Comparison of ENCODE assay signal across 8 cellular contexts in the genomic region with DNA sequence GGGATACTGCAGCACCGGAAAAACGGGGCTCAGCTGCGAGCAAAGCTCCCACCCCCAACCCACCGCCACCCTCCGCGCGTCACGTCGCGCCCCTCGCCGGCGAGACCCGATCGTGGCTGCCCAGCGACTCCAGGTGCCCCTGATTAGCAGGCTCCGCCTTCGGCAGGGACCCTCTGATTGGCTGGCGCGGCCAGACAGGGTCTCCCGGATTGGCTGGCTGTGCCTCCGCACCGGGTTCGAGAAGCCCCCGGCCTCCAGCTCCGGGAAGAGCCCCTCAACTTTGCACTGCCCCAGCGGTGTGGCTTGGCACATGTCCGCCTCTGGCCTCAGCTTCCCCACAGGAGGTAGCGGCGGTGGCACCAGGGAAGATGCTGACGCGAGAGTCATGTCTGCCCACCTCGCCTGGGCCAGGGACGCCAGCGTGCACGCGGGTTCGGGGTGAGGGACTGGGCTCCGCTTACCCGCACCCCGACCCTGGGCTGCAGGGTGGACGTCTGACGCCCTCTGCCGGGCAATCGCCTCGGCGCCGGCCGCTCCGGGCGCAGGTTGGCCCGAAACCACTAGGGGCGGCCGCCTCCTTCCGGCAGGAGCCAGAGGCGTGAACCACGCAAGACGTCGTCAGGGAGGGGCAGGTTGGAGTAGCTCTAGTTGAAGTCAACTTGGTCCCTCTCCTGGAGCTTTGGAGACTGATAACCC. TPM values are rescaled to one million over a fixed set of nuclear protein-coding genes. Genes with fewer than 3 reads are reported as not detected.
DNase-seq lines count a peak whose midpoint lies in the region; ATAC-seq and TF ChIP-seq lines count a peak whose summit lies in the region.

No MANE protein-coding gene starts in this region.

- H3K4me1 ChIP-seq in right lobe of liver: peaks cover 0 to 56% (median 13%) of the 10 kb centered on the region in 4 donors

- 0% methylated on average over 5 of the region's 59 CpGs for WGBS in right lobe of liver (ENCODE audit: insufficient coverage, low coverage, low lambda C conversion rate, missing lambda C conversion rate)

- ATAC-seq in GM19023 (IDR thresholded peaks at IDR 0.05; ENCODE audit: unreplicated experiment) (peak; percentile 45), HG03196 (IDR thresholded peaks at IDR 0.05; ENCODE audit: unreplicated experiment) (peak; percentile 42), right lobe of liver (peak; percentile 60 to 72 (median 64))

- H3K36me3 ChIP-seq in right lobe of liver: peaks cover 0 to 4% (median 0%) of the 10 kb centered on the region in 4 donors

- H3K4me1 Mint-ChIP-seq in activated CD4-positive, alpha-beta T cell treated with anti-CD3 and anti-CD28 coated beads, Interleukin-2, amount 10 ng/mL, durations not matched to agents 7 days and 5 days: peaks cover 60% of the 10 kb centered on the region

- intact Hi-C loops in right lobe of liver (cut with DNase I): no loop called here

- H3K9me3 Mint-ChIP-seq in activated CD4-positive, alpha-beta T cell treated with anti-CD3 and anti-CD28 coated beads, Interleukin-2, amount 10 ng/mL, durations not matched to agents 7 days and 5 days: no peaks in the 10 kb centered on the region

- H3K27ac Mint-ChIP-seq in activated CD4-positive, alpha-beta T cell treated with anti-CD3 and anti-CD28 coated beads, Interleukin-2, amount 10 ng/mL, durations not matched to agents 7 days and 5 days: peak overlapping the region; percentile 88

- POLR2A ChIA-PET in activated CD4-positive, alpha-beta T cell treated with anti-CD3 and anti-CD28 coated beads, Interleukin-2, amount 10 ng/mL, durations not matched to agents 7 days and 5 days (lab: Charles Lee): interaction anchor here (0.7 to 3.6 kb wide), 6 partner anchors 11 to 235 kb away, joined by 3 to 21 read pairs (median 5); partner anchors contain the start of genes PSMD9 and SETD1B

- CTCF ChIA-PET in activated CD4-positive, alpha-beta T cell treated with anti-CD3 and anti-CD28 coated beads, Interleukin-2, amount 10 ng/mL, durations not matched to agents 7 days and 5 days (lab: Charles Lee): interaction anchor here (0.5 to 40.9 kb wide), 79 partner anchors 6 to 1285 kb away, joined by 3 to 1058 read pairs (median 5); partner anchors contain the start of genes CFAP251, HPD, MORN3 and PSMD9

- TF ChIP-seq CTCF in right lobe of liver (IDR thresholded peaks at IDR 0.05): peak; percentile 100

- no peaks in the 10 kb centered on the region for H3K27me3 ChIP-seq in right lobe of liver

- H3K4me3 Mint-ChIP-seq in activated CD4-positive, alpha-beta T cell treated with anti-CD3 and anti-CD28 coated beads, Interleukin-2, amount 10 ng/mL, durations not matched to agents 7 days and 5 days: peak overlapping the region; percentile 85

- peak overlapping the region; percentile 61 to 95 (median 81) for H3K27ac ChIP-seq in right lobe of liver

- H3K4me3 ChIP-seq in right lobe of liver: peak overlapping the region; percentile 49 to 57 (median 53)

- H3K36me3 Mint-ChIP-seq in activated CD4-positive, alpha-beta T cell treated with anti-CD3 and anti-CD28 coated beads, Interleukin-2, amount 10 ng/mL, durations not matched to agents 7 days and 5 days (ENCODE audit: low read depth): peaks cover 56% of the 10 kb centered on the region

- DNase-seq in AG20443 (ENCODE audit: low spot score): peak; percentile 90
- peak; percentile 58 to 90 for DNase-seq in NCI-H526 (lab: John Stamatoyannopoulos, UW)
- peak; percentile 95 for DNase-seq in activated CD4-positive, alpha-beta T cell treated with anti-CD3 and anti-CD28 coated beads, Interleukin-2, amount 10 ng/mL, durations not matched to agents 7 days and 5 days
- peak; percentile 83 for DNase-seq in dedifferentiated amniotic fluid mesenchymal stem cell (ENCODE audit: extremely low spot score)
- DNase-seq in right lobe of liver: peak; percentile 92 to 94 (median 93)
- peak; percentile 94 for DNase-seq in stimulated activated CD4-positive, alpha-beta T cell treated with anti-CD3 and anti-CD28 coated beads, Interleukin-4, amount 100 ng/mL, for 48 hours (ENCODE audit: low read depth in 2 of 2)

- H3K27me3 Mint-ChIP-seq in activated CD4-positive, alpha-beta T cell treated with anti-CD3 and anti-CD28 coated beads, Interleukin-2, amount 10 ng/mL, durations not matched to agents 7 days and 5 days: no peaks in the 10 kb centered on the region

- TF ChIP-seq POLR2A in right lobe of liver (IDR thresholded peaks at IDR 0.05): peak; percentile 15

- H3K9me3 ChIP-seq in right lobe of liver: no peaks in the 10 kb centered on the region

RNA-seq across cellular contexts. Expression of gene RHOF, which starts 0.5 kb away (rescaled TPM):
- 100 to 1,000 TPM; 132 to 148 TPM for total RNA-seq in activated CD4-positive, alpha-beta T cell treated with anti-CD3 and anti-CD28 coated beads, Interleukin-2, amount 10 ng/mL, durations not matched to agents 7 days and 5 days
- total RNA-seq in right lobe of liver: 10 to 100 TPM in 2 of 6 experiments, 1 to 10 TPM in 4; 3.7 to 16.2 (median 5.0) TPM

RNA-seq across cellular contexts. Expression of gene SETD1B, which starts 9.8 kb away (rescaled TPM):
- total RNA-seq in activated CD4-positive, alpha-beta T cell treated with anti-CD3 and anti-CD28 coated beads, Interleukin-2, amount 10 ng/mL, durations not matched to agents 7 days and 5 days: 10 to 100 TPM; 32.6 to 34.1 TPM
- total RNA-seq in right lobe of liver: 10 to 100 TPM in 3 of 6 experiments, 1 to 10 TPM in 3; 3.7 to 20.0 (median 9.3) TPM

Comparison
In these comparisons a context has a peak if more than half of its experiments do, and no peak if none do; other contexts are left out.
1. Peak in every context shown above with its lines: DNase-seq, ATAC-seq, H3K4me3 ChIP-seq and H3K27ac ChIP-seq.
2. RNA of gene RHOF, which starts 0.5 kb away (total RNA-seq): 132 to 148 TPM in activated CD4-positive, alpha-beta T cell treated with anti-CD3 and anti-CD28 coated beads, Interleukin-2, amount 10 ng/mL, durations not matched to agents 7 days and 5 days; 3.7 to 16.2 TPM in right lobe of liver; every median in the first group is over 4 times any median in the second.